Comparison of ENCODE assay signal across 8 cellular contexts in genomic region chr16:19886061-19886792, GRCh38.
DNase-seq lines count a peak whose midpoint lies in the region; ATAC-seq and TF ChIP-seq lines count a peak whose summit lies in the region.

No MANE protein-coding gene starts in this region.

- ATAC-seq in GM21526 (IDR thresholded peaks at IDR 0.05; ENCODE audit: low FRiP score, unreplicated experiment) = no peak

- CTCF ChIA-PET in HEK293T (lab: Yijun Ruan, JAX) = interaction anchor here (0.6 to 1.4 kb wide), 12 partner anchors 13 to 498 kb away, joined by 3 to 16 read pairs (median 3); partner anchors contain the start of genes IQCK, KNOP1 and VPS35L

- H3K27ac ChIP-seq in caudate nucleus (ENCODE audit: low read depth, low read length) = peak overlapping the region; percentile 95

- POLR2A ChIA-PET in HEK293T (lab: Yijun Ruan, JAX) = no interaction called here

- DNase-seq in DMS 273 treated with DMSO at 0.1 percent for 48 hours (lab: John Stamatoyannopoulos, UW) = peak; percentile 66
- DNase-seq in HEK293T (ENCODE audit: extremely low spot score) = peak; percentile 72
- DNase-seq in NCI-H345 (lab: John Stamatoyannopoulos, UW) = peak; percentile 81
- peak; percentile 32 to 65 (median 51) for DNase-seq in activated CD4-positive, CD25-positive, alpha-beta regulatory T cell (lab: John Stamatoyannopoulos, UW)
- DNase-seq in caudate nucleus (lab: John Stamatoyannopoulos, UW) = peak in 56 of 61 donors; percentile 22 to 90 (median 72)
- DNase-seq in kidney glomerular epithelial cell (lab: John Stamatoyannopoulos, UW) = peak; percentile 53
- peak; percentile 34 to 75 for DNase-seq in stimulated activated CD4-positive, alpha-beta T cell treated with anti-CD3 and anti-CD28 coated beads, Interleukin-1b, Interleukin-23, amount 100 ng/mL, for 1 hour (ENCODE audit: low read depth in 2 of 2)

TF ChIP-seq in HEK293T, 16 proteins besides CTCF, POLR2A, EP300 and RAD21:
- TF ChIP-seq L3MBTL2 (conservative IDR thresholded peaks at IDR 0.05) (peak; percentile 89), PKNOX1 (IDR thresholded peaks at IDR 0.05) (no peak)
